ENCODE assay signal across 20 cellular contexts in genomic region chr14:30673071-30673470, GRCh38.
"Had no signal": no experiment of that assay in that cellular context is flagged by ENCODE, and none has a peak within 500 bp of the region (broad histone marks: within the 10 kb centered on the region; RNA-seq: fewer than 3 reads in every experiment).

No MANE protein-coding gene starts in this region.

- H2AFZ ChIP-seq: hepatocyte had no signal

- ATAC-seq: foreskin keratinocyte; mucosa of descending colon; naive thymus-derived CD8-positive, alpha-beta T cell had no signal

- H3K27me3 ChIP-seq: esophagus muscularis mucosa, foreskin keratinocyte, hepatocyte, neutrophil, sigmoid colon, stomach, transverse colon had no signal

- H3K4me3 ChIP-seq: esophagus muscularis mucosa, hepatocyte, mucosa of descending colon, sigmoid colon, skin epidermis, stomach, thoracic aorta, transverse colon had no signal

- H3K4me1 ChIP-seq: esophagus muscularis mucosa, foreskin keratinocyte, sigmoid colon, stomach, transverse colon had no signal

- H3K4me2 ChIP-seq: hepatocyte had no signal

- H3K36me3 ChIP-seq: thoracic aorta had no signal

- H3K9me3 ChIP-seq: esophagus muscularis mucosa, mucosa of descending colon, neutrophil, sigmoid colon, stomach, thoracic aorta, transverse colon had no signal

- DNase-seq: effector memory CD4-positive, alpha-beta T cell; foreskin keratinocyte; head of caudate nucleus; kidney glomerular epithelial cell; mesendoderm; mucosa of descending colon; naive thymus-derived CD8-positive, alpha-beta T cell; posterior cingulate gyrus; sigmoid colon; stimulated activated CD4-positive, alpha-beta T cell treated with anti-CD3 and anti-CD28 coated beads, Interleukin-12 subunit alpha, Interleukin-12 subunit beta, amount 100 ng/mL, for 4 hours; stimulated activated naive CD4-positive, alpha-beta T cell; stomach; substantia nigra; transverse colon had no signal

- H3K27ac ChIP-seq: epithelial cell of prostate, esophagus muscularis mucosa, foreskin keratinocyte, hepatocyte, neutrophil, sigmoid colon, skin epidermis, stomach, thoracic aorta, transverse colon had no signal
